In genomic region chr20:17518339-17519052, GRCh38 we compare ENCODE assay signal across 1 cellular context.
TF ChIP-seq lines count a peak whose summit lies in the region.

No MANE protein-coding gene starts in this region.

TF ChIP-seq in K562, 482 proteins besides CTCF, POLR2A, EP300 and RAD21 (continued from another document):
- TF ChIP-seq TFE3 (CRISPR knock-in tag; IDR thresholded peaks at IDR 0.05) (peak; percentile 83), KDM1A (IDR thresholded peaks at IDR 0.05) (0 out of 4 replicates have a peak, but pooled peaks of 1 of the 2 experiments have one; percentile 19), RAD51 (IDR thresholded peaks at IDR 0.05; ENCODE audit: borderline replicate concordance, low read depth) (peak; percentile 74; the same call in 1 of the 2 replicates), HDAC8 (tag; IDR thresholded peaks at IDR 0.05) (no peak), RBM39 (optimal IDR thresholded peaks at IDR 0.05; ENCODE audit: low read depth, low read length) (no peak), PRMT5 (CRISPR knock-in tag; IDR thresholded peaks at IDR 0.05) (no peak), TOE1 (IDR thresholded peaks at IDR 0.05; ENCODE audit: borderline replicate concordance) (peak; percentile 78; the same call in 1 of the 2 replicates), TOE1 (CRISPR knock-in tag; IDR thresholded peaks at IDR 0.05; ENCODE audit: borderline replicate concordance, low read depth) (no peak), CGGBP1 (CRISPR knock-in tag; IDR thresholded peaks at IDR 0.05) (no peak), ZNF232 (CRISPR knock-in tag; IDR thresholded peaks at IDR 0.05) (no peak), USF1 (CRISPR knock-in tag; IDR thresholded peaks at IDR 0.05) (peak; percentile 84), USF2 (CRISPR knock-in tag; IDR thresholded peaks at IDR 0.05) (peak; percentile 86), ZKSCAN3 (CRISPR knock-in tag; IDR thresholded peaks at IDR 0.05) (no peak), NR3C1 (CRISPR knock-in tag; IDR thresholded peaks at IDR 0.05) (no peak)
